11 cellular contexts compared by ENCODE assay signal in the genomic region with DNA sequence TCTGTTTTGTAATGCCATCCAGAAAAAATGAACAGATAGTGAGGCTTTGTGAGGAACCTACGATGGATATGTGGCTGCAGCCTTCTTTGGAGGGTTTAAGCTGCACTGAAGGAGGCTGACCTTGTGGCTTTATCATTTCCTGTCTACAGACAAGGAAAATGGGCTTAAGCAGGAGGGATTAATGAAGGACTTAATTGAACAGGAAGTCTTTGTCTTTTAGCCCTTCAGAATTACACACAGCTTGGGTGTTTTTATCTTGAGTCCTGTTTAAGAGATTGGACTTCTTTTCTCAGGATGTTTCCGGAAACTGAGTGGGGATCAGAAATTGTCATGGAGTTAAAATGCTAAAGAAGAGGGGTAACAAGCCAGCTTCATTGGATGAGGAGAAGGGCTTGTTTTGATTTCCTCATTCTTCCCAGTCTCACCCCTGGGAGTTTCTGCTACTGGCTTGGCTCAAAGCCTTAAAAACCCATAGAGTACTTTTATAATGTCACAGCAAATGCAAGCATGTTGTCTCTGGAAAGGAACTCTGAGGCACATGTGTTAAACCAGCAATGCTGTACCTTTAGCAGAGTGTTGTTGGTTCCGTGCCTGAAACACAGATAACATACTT.
A peak's percentile ranks its signal among the peaks of the same experiment; 100 is the strongest.
DNase-seq lines count a peak whose midpoint lies in the region; ATAC-seq, FAIRE-seq and TF ChIP-seq lines count a peak whose summit lies in the region.
"Had no signal": no experiment of that assay in that cellular context is flagged by ENCODE, and none has a peak within 500 bp of the region (broad histone marks: within the 10 kb centered on the region; RNA-seq: fewer than 3 reads in every experiment).

No MANE protein-coding gene starts in this region.

- peak overlapping the region; percentile 5; the same call in 1 of the 2 replicates for H3K4me2 ChIP-seq in DND-41 (ENCODE audit: insufficient read depth, low read length)

- peaks cover 7% of the 10 kb centered on the region for H3K9me3 ChIP-seq in A673 (ENCODE audit: low read depth, low read length, poor library complexity, severe bottlenecking)
- no peaks in the 10 kb centered on the region for H3K9me3 ChIP-seq in DND-41 (ENCODE audit: insufficient read depth, low read length, severe bottlenecking)

- H3K4me1 ChIP-seq in A673 (ENCODE audit: insufficient read depth, low read length, poor library complexity, severe bottlenecking) (peaks cover 81% of the 10 kb centered on the region), DND-41 (ENCODE audit: insufficient read depth, low read length) (peaks cover 37% of the 10 kb centered on the region)

- H3K9ac ChIP-seq in DND-41 (ENCODE audit: low read depth, low read length) = no peak overlapping the region

- H3K27me3 Mint-ChIP-seq in T-cell = no peaks in the 10 kb centered on the region

- ATAC-seq in DND-41 (ENCODE audit: insufficient read depth, low read depth) (peak; percentile 69), T-cell (replicated peaks in 1 of 4) (no peak)

- intact Hi-C loops in A673 (cut with micrococcal nuclease; ENCODE audit: unreplicated experiment) = loop anchor here (1.0 to 5.0 kb wide), 5 partner anchors 75 to 332 kb away; no protein-coding TSS in a partner anchor

- peak overlapping the region in 1 of 3 donors; percentile 38 for H3K4me3 Mint-ChIP-seq in T-cell

- no peak overlapping the region for H2AFZ ChIP-seq in DND-41 (ENCODE audit: low read depth, low read length)

- POLR2A ChIA-PET in A673 (lab: Charles Lee; ENCODE audit: low non-redundant PET) = interaction anchor here (0.7 kb wide), 1 partner anchor 155 kb away, joined by 3 read pairs; no protein-coding TSS in a partner anchor
- POLR2A ChIA-PET in T-cell (lab: Charles Lee) = interaction anchor here in 1 of 2 donors (0.6 kb wide), 1 partner anchor 11 kb away, joined by 7 read pairs; no protein-coding TSS in a partner anchor

- TF ChIP-seq CTCF in A673 (conservative IDR thresholded peaks at IDR 0.05; ENCODE audit: low read depth, low read length) (no peak), DND-41 (IDR thresholded peaks at IDR 0.05; ENCODE audit: borderline replicate concordance, extremely low read depth, low read length, poor library complexity, severe bottlenecking) (no peak), fibroblast of villous mesenchyme (IDR thresholded peaks at IDR 0.05; ENCODE audit: insufficient read depth, low read depth, low read length) (no peak)

- CTCF ChIA-PET in A673 (lab: Charles Lee) = interaction anchor here (0.7 kb wide), 1 partner anchor 49 kb away, joined by 3 read pairs; no protein-coding TSS in a partner anchor
- CTCF ChIA-PET in T-cell (lab: Charles Lee) = interaction anchor here (0.7 to 1.1 kb wide), 3 partner anchors 26 to 191 kb away, joined by 3 to 5 read pairs (median 5); no protein-coding TSS in a partner anchor

- FAIRE-seq in urothelium cell line (lab: Jason Lieb, UNC) = no peak

- DNase-seq in A673 (ENCODE audit: low spot score) = peak; percentile 98
- DNase-seq in DND-41 = peak; percentile 23
- DNase-seq in T-cell = no peak
- peak; percentile 55 for DNase-seq in fibroblast of villous mesenchyme (ENCODE audit: low read depth)
- DNase-seq in substantia nigra (lab: John Stamatoyannopoulos, UW) = no peak
- DNase-seq in COLO668 (lab: John Stamatoyannopoulos, UW; ENCODE audit: unreplicated experiment) = no peak
- no peak for DNase-seq in urothelium cell line (ENCODE audit: low spot score)
- DNase-seq in AG08396 (ENCODE audit: low spot score) = no peak
- DNase-seq: dorsolateral prefrontal cortex, head of caudate nucleus, NCI-H446 had no signal

- H3K27ac ChIP-seq in A673 (ENCODE audit: low read depth, low read length, poor library complexity, severe bottlenecking) (peak overlapping the region; percentile 20), DND-41 (ENCODE audit: low read length) (peak overlapping the region; percentile 13), substantia nigra (ENCODE audit: low read depth, low read length, poor library complexity, severe bottlenecking) (no peak overlapping the region)
- H3K27ac ChIP-seq: dorsolateral prefrontal cortex had no signal

- no TSS peak for BruUV-seq in A673 (replicated peaks; lab: Mats Ljungman, UMichigan)

- H3K79me2 ChIP-seq in DND-41 (ENCODE audit: insufficient read depth, low read length) = peaks cover 39% of the 10 kb centered on the region

- no peak overlapping the region for H3K4me3 ChIP-seq in A673 (ENCODE audit: low read depth, low read length, poor library complexity, severe bottlenecking)
- H3K4me3 ChIP-seq in DND-41 (ENCODE audit: low read depth in 1 of 2, low read length in 2 of 2) = no peak overlapping the region
- no peak overlapping the region for H3K4me3 ChIP-seq in fibroblast of villous mesenchyme (ENCODE audit: low read depth, low read length)
- H3K4me3 ChIP-seq: dorsolateral prefrontal cortex had no signal

- no peaks in the 10 kb centered on the region for H3K36me3 ChIP-seq in A673 (ENCODE audit: insufficient read depth, low read length, poor library complexity, severe bottlenecking)
- H3K36me3 ChIP-seq in DND-41 (ENCODE audit: insufficient read depth, low read length) = no peaks in the 10 kb centered on the region

- peaks cover 16% of the 10 kb centered on the region; the same call in 1 of the 2 replicates for H4K20me1 ChIP-seq in DND-41 (ENCODE audit: insufficient read depth, low read length)

- H3K4me1 Mint-ChIP-seq in T-cell = peaks cover 64 to 77% (median 76%) of the 10 kb centered on the region in 3 donors

- H3K27ac Mint-ChIP-seq in T-cell = peak overlapping the region; percentile 16 to 59

- no peaks in the 10 kb centered on the region for H3K9me3 Mint-ChIP-seq in T-cell

- peaks cover 3% of the 10 kb centered on the region for H3K36me3 Mint-ChIP-seq in T-cell

- H3K27me3 ChIP-seq in A673 (replicated peaks; ENCODE audit: insufficient read depth, low read depth, low read length, poor library complexity) (peaks cover 20% of the 10 kb centered on the region), DND-41 (ENCODE audit: insufficient read depth, low read length, poor library complexity) (no peaks in the 10 kb centered on the region)
- H3K27me3 ChIP-seq: dorsolateral prefrontal cortex had no signal

Comparison
In these comparisons a context has a peak if more than half of its experiments do, and no peak if none do; other contexts are left out.
1. DNase-seq: peak in A673 (single experiment), DND-41 (single experiment) and fibroblast of villous mesenchyme (single experiment); none in T-cell (0 of 34), substantia nigra (0 of 49), COLO668 (single experiment), urothelium cell line (single experiment) and AG08396 (single experiment).